Comparison of ENCODE assay signal across 8 cellular contexts in the genomic region with DNA sequence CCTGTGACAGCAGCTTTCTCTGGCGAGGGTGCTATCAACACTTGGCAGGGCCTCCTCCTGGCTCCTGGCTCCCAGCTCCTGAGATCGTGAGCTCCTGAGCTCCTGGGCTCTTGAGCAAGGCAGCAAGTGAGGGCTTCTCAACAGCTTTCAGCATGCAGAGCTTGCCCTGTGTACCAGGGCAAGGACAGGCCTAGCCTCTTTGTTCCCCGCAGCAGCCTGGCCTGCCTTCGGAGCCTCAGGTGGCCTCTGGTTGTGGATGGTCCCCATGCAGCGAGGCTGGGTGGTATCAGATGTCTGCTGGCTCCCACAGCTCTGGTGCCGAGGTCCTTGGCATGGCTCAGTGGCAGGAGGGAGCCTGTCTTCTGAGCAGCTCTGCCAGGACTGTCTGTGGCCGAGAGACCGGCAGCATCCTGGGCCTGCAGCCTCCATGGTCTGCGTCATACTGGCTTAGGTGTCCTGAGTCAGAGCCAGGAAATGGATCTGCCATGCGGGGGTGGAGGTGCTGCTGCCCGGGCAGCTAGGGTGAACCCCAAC. TPM values are rescaled to one million over a fixed set of nuclear protein-coding genes. Genes with fewer than 3 reads are reported as not detected.
A peak's percentile ranks its signal among the peaks of the same experiment; 100 is the strongest.
DNase-seq lines count a peak whose midpoint lies in the region; ATAC-seq, FAIRE-seq and TF ChIP-seq lines count a peak whose summit lies in the region.

No MANE protein-coding gene starts in this region.

- ATAC-seq in left lung (peak; percentile 50), thoracic aorta (ENCODE audit: insufficient number of reproducible peaks, low FRiP score, low read depth) (no peak), HG02571 (IDR thresholded peaks at IDR 0.05; ENCODE audit: unreplicated experiment) (no peak), GM19328 (IDR thresholded peaks at IDR 0.05; ENCODE audit: unreplicated experiment) (no peak)

- intact Hi-C loops in left lung (cut with DNase I): no loop called here

- peaks cover 32 to 56% of the 10 kb centered on the region in 2 donors for H3K4me1 ChIP-seq in left lung
- H3K4me1 ChIP-seq in thoracic aorta (ENCODE audit: control insufficient read depth in 1 of 2, low read depth in 2 of 2): peaks cover 8 to 35% of the 10 kb centered on the region in 2 donors
- H3K4me1 ChIP-seq in Peyer's patch: peaks cover 0 to 69% (median 0%) of the 10 kb centered on the region in 4 donors

- H3K36me3 ChIP-seq in left lung: peaks cover 0 to 10% of the 10 kb centered on the region in 2 donors
- H3K36me3 ChIP-seq in thoracic aorta: peaks cover 6% of the 10 kb centered on the region
- H3K36me3 ChIP-seq in Peyer's patch: peaks cover 0 to 8% (median 0%) of the 10 kb centered on the region in 3 donors

- TF ChIP-seq CTCF in cardiac fibroblast (IDR thresholded peaks at IDR 0.05; ENCODE audit: low read depth, low read length): no peak
- TF ChIP-seq CTCF in left lung (IDR thresholded peaks at IDR 0.05): no peak
- TF ChIP-seq CTCF in thoracic aorta (IDR thresholded peaks at IDR 0.05): no peak
- no peak for TF ChIP-seq CTCF in Peyer's patch (IDR thresholded peaks at IDR 0.05)

- H3K4me3 ChIP-seq in cardiac fibroblast (replicated peaks in 1 of 2; ENCODE audit: low read depth in 2 of 2, low read length in 2 of 2): no peak overlapping the region
- H3K4me3 ChIP-seq in left lung: no peak overlapping the region
- no peak overlapping the region for H3K4me3 ChIP-seq in thoracic aorta
- H3K4me3 ChIP-seq in Peyer's patch: no peak overlapping the region

- H3K27ac ChIP-seq in left lung: peak overlapping the region; percentile 13 to 50
- peak overlapping the region; percentile 48 to 50 for H3K27ac ChIP-seq in thoracic aorta
- peak overlapping the region in 2 of 4 donors; percentile 26 to 67 for H3K27ac ChIP-seq in Peyer's patch

- TF ChIP-seq POLR2A in Peyer's patch (IDR thresholded peaks at IDR 0.05): no peak

- DNase-seq in HTR-8/SVneo (ENCODE audit: insufficient read length, low spot score): peak; percentile 69
- peak; percentile 71 to 82 for DNase-seq in cardiac fibroblast (ENCODE audit: low read depth in 2 of 2)
- DNase-seq in left lung: peak in 1 of 2 donors; percentile 59
- DNase-seq in thoracic aorta (ENCODE audit: low spot score): no peak
- no peak for DNase-seq in NCI-H1436 treated with DMSO at 0.1 percent for 48 hours (lab: John Stamatoyannopoulos, UW)
- no peak for DNase-seq in Peyer's patch

- FAIRE-seq in HTR-8/SVneo (lab: Jason Lieb, UNC): peak; percentile 86

- no peaks in the 10 kb centered on the region for H3K9me3 ChIP-seq in left lung
- no peaks in the 10 kb centered on the region for H3K9me3 ChIP-seq in thoracic aorta
- H3K9me3 ChIP-seq in Peyer's patch: no peaks in the 10 kb centered on the region

- no peaks in the 10 kb centered on the region for H3K27me3 ChIP-seq in left lung
- no peaks in the 10 kb centered on the region for H3K27me3 ChIP-seq in thoracic aorta (replicated peaks; ENCODE audit: insufficient read depth)
- no peaks in the 10 kb centered on the region for H3K27me3 ChIP-seq in Peyer's patch

RNA-seq across cellular contexts. Expression of gene ZMIZ1, which starts 44.2 kb away (rescaled TPM):
- total RNA-seq in left lung (10 to 100 TPM; 63.1 to 80.2 TPM), thoracic aorta (10 to 100 TPM; 57.8 to 81.6 TPM), Peyer's patch (10 to 100 TPM; 40.4 to 86.7 (median 73.2) TPM)

Comparison
In these comparisons a context has a peak if more than half of its experiments do, and no peak if none do; other contexts are left out.
1. DNase-seq: peak in HTR-8/SVneo (single experiment) and cardiac fibroblast (2 of 2); none in thoracic aorta (single experiment), NCI-H1436 treated with DMSO at 0.1 percent for 48 hours (single experiment) and Peyer's patch (0 of 3).